Comparison of ENCODE assay signal across 9 cellular contexts in genomic region chr15:40931300-40932142, GRCh38. TPM values are rescaled to one million over a fixed set of nuclear protein-coding genes. Genes with fewer than 3 reads are reported as not detected.
DNase-seq lines count a peak whose midpoint lies in the region; ATAC-seq, FAIRE-seq and TF ChIP-seq lines count a peak whose summit lies in the region.
"Had no signal": no experiment of that assay in that cellular context is flagged by ENCODE, and none has a peak within 500 bp of the region (broad histone marks: within the 10 kb centered on the region; RNA-seq: fewer than 3 reads in every experiment).

No MANE protein-coding gene starts in this region.

- no TSS peak for BruUV-seq in HCT116 (replicated peaks; lab: Mats Ljungman, UMichigan)

- DNase-seq in HCT116 (ENCODE audit: low read depth, low spot score) (no peak), WTC11 (ENCODE audit: low spot score) (no peak), left lung (no peak), smooth muscle cell (lab: John Stamatoyannopoulos, UW; ENCODE audit: unreplicated experiment) (no peak), urothelium cell line (ENCODE audit: low spot score) (no peak), NCI-H510A treated with DMSO at 0.1 percent for 48 hours (lab: John Stamatoyannopoulos, UW) (no peak)
- DNase-seq: GF-D8 had no signal

- H3K9ac ChIP-seq in HCT116 (ENCODE audit: low read length) (peak overlapping the region; percentile 31; the same call in 1 of the 2 replicates), smooth muscle cell (ENCODE audit: low read depth) (no peak overlapping the region)

- H3K79me2 ChIP-seq in HCT116 (ENCODE audit: insufficient read depth, low read length): no peaks in the 10 kb centered on the region
- no peaks in the 10 kb centered on the region for H3K79me2 ChIP-seq in smooth muscle cell (ENCODE audit: low read depth)

- H3K4me2 ChIP-seq in HCT116 (ENCODE audit: low read length): peak overlapping the region; percentile 100
- H3K4me2 ChIP-seq in smooth muscle cell: no peak overlapping the region

- POLR2A ChIA-PET in HCT116 (lab: Charles Lee) (interaction anchor here (0.9 to 4.4 kb wide), 3 partner anchors 22 to 246 kb away, joined by 3 to 48 read pairs (median 3); partner anchors contain the start of gene CHAC1), WTC11 (lab: Charles Lee) (interaction anchor here (1.1 to 8.7 kb wide), 5 partner anchors 10 to 28 kb away, joined by 3 to 73 read pairs (median 17); partner anchors contain the start of gene CHAC1)

- H3K4me3 ChIP-seq in HCT116 (replicated peaks in 1 of 2; ENCODE audit: low read depth in 1 of 2, low read length in 2 of 2) (peak overlapping the region in 1 of 2 experiments; percentile 65; a peak in 1 of 4 replicates), left lung (peak overlapping the region; percentile 48 to 55), smooth muscle cell (peak overlapping the region; percentile 52)

- intact Hi-C loops in HCT116 (cut with micrococcal nuclease) (loop anchor here (5.0 to 10.0 kb wide), 2 partner anchors 91 to 253 kb away; no protein-coding TSS in a partner anchor), left lung (cut with DNase I) (no loop called here)

- no peaks in the 10 kb centered on the region for H3K9me3 Mint-ChIP-seq in WTC11
- H3K9me3 Mint-ChIP-seq: dendritic cell treated with granulocyte-macrophage colony-stimulating factor and Interleukin-4, amounts not matched to agents 40 ng/mL and 50 ng/mL, for 4 days had no signal

- RAD21 ChIA-PET in HCT116 (lab: Charles Lee; ENCODE audit: low non-redundant PET in 1 of 2, low total read pairs in 2 of 2, uncharacterized antibody in 2 of 2, unreplicated experiment in 2 of 2): no interaction called here

- peak overlapping the region; percentile 80 for H3K4me3 Mint-ChIP-seq in WTC11

- peak overlapping the region; percentile 61 for H2AFZ ChIP-seq in HCT116 (ENCODE audit: low read depth, low read length, poor library complexity, severe bottlenecking)
- no peak overlapping the region for H2AFZ ChIP-seq in smooth muscle cell (ENCODE audit: low read depth)

- H4K20me1 ChIP-seq in HCT116 (ENCODE audit: insufficient read depth): no peaks in the 10 kb centered on the region
- H4K20me1 ChIP-seq in smooth muscle cell (ENCODE audit: low read depth): peaks cover 8% of the 10 kb centered on the region

- H3K36me3 Mint-ChIP-seq in WTC11: no peaks in the 10 kb centered on the region

- peaks cover 15% of the 10 kb centered on the region; the same call in 1 of the 2 replicates for H3K27me3 ChIP-seq in HCT116 (ENCODE audit: insufficient read depth, low read length)
- peaks cover 33 to 63% of the 10 kb centered on the region in 2 donors for H3K27me3 ChIP-seq in left lung
- H3K27me3 ChIP-seq in smooth muscle cell (ENCODE audit: low read depth): peaks cover 79% of the 10 kb centered on the region

- no peak for TF ChIP-seq RAD21 in HCT116 (IDR thresholded peaks at IDR 0.05; ENCODE audit: low read depth)

- WGBS in smooth muscle cell (ENCODE audit: low lambda C conversion rate): 85% methylated on average over 16 of the region's 16 CpGs

- no peak overlapping the region for H3K27ac ChIP-seq in HCT116 (ENCODE audit: low read depth, low read length)
- H3K27ac ChIP-seq in left lung: peak overlapping the region; percentile 41 to 45
- no peak overlapping the region for H3K27ac ChIP-seq in smooth muscle cell (ENCODE audit: low read depth)

- FAIRE-seq in urothelium cell line (lab: Jason Lieb, UNC): no peak

- H3K36me3 ChIP-seq in HCT116 (ENCODE audit: control insufficient read depth in 1 of 2, insufficient read depth in 2 of 2, low read length in 2 of 2) (no peaks in the 10 kb centered on the region), left lung (peaks cover 0 to 6% of the 10 kb centered on the region in 2 donors), smooth muscle cell (ENCODE audit: low read depth) (no peaks in the 10 kb centered on the region)

- no peaks in the 10 kb centered on the region for H3F3A ChIP-seq in smooth muscle cell (ENCODE audit: low read depth)

- H3K9me3 ChIP-seq in HCT116 (ENCODE audit: control insufficient read depth in 1 of 2, insufficient read depth in 1 of 2, low read depth in 1 of 2, low read length in 2 of 2) (no peaks in the 10 kb centered on the region), left lung (no peaks in the 10 kb centered on the region), smooth muscle cell (replicated peaks; ENCODE audit: low read depth) (no peaks in the 10 kb centered on the region)

- TF ChIP-seq POLR2A in HCT116 (IDR thresholded peaks at IDR 0.05; ENCODE audit: borderline replicate concordance, extremely low read depth, insufficient read depth, insufficient read length): no peak

- CTCF ChIA-PET in HCT116 (lab: Charles Lee) (interaction anchor here (1.4 to 4.8 kb wide), 5 partner anchors 8 to 253 kb away, joined by 5 to 69 read pairs (median 16); no protein-coding TSS in a partner anchor), WTC11 (lab: Charles Lee) (interaction anchor here (0.5 to 10.6 kb wide), 26 partner anchors 8 to 603 kb away, joined by 3 to 203 read pairs (median 8); partner anchors contain the start of genes CHAC1, RHOV, SPINT1 and VPS18)

- H3K27ac Mint-ChIP-seq in WTC11: no peak overlapping the region
- H3K27ac Mint-ChIP-seq: dendritic cell treated with granulocyte-macrophage colony-stimulating factor and Interleukin-4, amounts not matched to agents 40 ng/mL and 50 ng/mL, for 4 days had no signal

- TF ChIP-seq CTCF in HCT116 (IDR thresholded peaks at IDR 0.05 in 2 of 3, conservative IDR thresholded peaks at IDR 0.05 in 1 of 3; ENCODE audit: borderline replicate concordance in 1 of 3, insufficient read depth in 1 of 3, low read depth in 2 of 3, low read length in 2 of 3) (no peak), WTC11 (IDR thresholded peaks at IDR 0.05) (no peak), left lung (IDR thresholded peaks at IDR 0.05) (no peak), smooth muscle cell (IDR thresholded peaks at IDR 0.05; ENCODE audit: borderline replicate concordance, insufficient read depth, poor library complexity, severe bottlenecking) (no peak)

- ATAC-seq in HCT116 (no peak), WTC11 (no peak), left lung (no peak), esophagus mucosa (no peak)

- H3K27me3 Mint-ChIP-seq in WTC11 (ENCODE audit: low read depth): peaks cover 76% of the 10 kb centered on the region

- no peaks in the 10 kb centered on the region for H3K9me2 ChIP-seq in HCT116 (ENCODE audit: insufficient read depth)

- H3K4me1 ChIP-seq in HCT116 (ENCODE audit: control insufficient read depth in 1 of 2, insufficient read depth in 2 of 2, low read length in 2 of 2) (peaks cover 19 to 41% of the 10 kb centered on the region in 2 experiments), left lung (peaks cover 27 to 95% of the 10 kb centered on the region in 2 donors), smooth muscle cell (ENCODE audit: low read depth) (peaks cover 38% of the 10 kb centered on the region)

- peaks cover 22% of the 10 kb centered on the region for H3K4me1 Mint-ChIP-seq in WTC11

TF ChIP-seq in HCT116, 20 proteins besides CTCF, POLR2A, EP300 and RAD21 (continues in another document):
- TF ChIP-seq POLR2AphosphoS5 (IDR thresholded peaks at IDR 0.05; ENCODE audit: low read depth, low read length): no peak
- TF ChIP-seq, protein P1, sequence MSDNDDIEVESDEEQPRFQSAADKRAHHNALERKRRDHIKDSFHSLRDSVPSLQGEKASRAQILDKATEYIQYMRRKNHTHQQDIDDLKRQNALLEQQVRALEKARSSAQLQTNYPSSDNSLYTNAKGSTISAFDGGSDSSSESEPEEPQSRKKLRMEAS (IDR thresholded peaks at IDR 0.05): no peak
- no peak for TF ChIP-seq ATF3 (IDR thresholded peaks at IDR 0.05)
- TF ChIP-seq SP1 (IDR thresholded peaks at IDR 0.05; ENCODE audit: low read depth): no peak
- TF ChIP-seq TCF7L2 (IDR thresholded peaks at IDR 0.05; ENCODE audit: borderline replicate concordance, extremely low read depth, insufficient read depth, insufficient read length): no peak

TF ChIP-seq in WTC11, 78 proteins besides CTCF, POLR2A, EP300 and RAD21 (continues in another document):
- TF ChIP-seq ZMAT4 (CRISPR knock-in tag; IDR thresholded peaks at IDR 0.05): no peak
- TF ChIP-seq ZNF121 (CRISPR knock-in tag; IDR thresholded peaks at IDR 0.05): no peak
- TF ChIP-seq RELA (CRISPR knock-in tag; IDR thresholded peaks at IDR 0.05; ENCODE audit: borderline replicate concordance): no peak
- TF ChIP-seq NR1H2 (CRISPR knock-in tag; IDR thresholded peaks at IDR 0.05): no peak
- TF ChIP-seq MLX (CRISPR knock-in tag; IDR thresholded peaks at IDR 0.05): no peak

RNA-seq across cellular contexts. Expression of gene DLL4, which starts 2.4 kb away (rescaled TPM):
- total RNA-seq in HCT116 (2021; ENCODE audit: unreplicated experiment) (1.5 TPM), WTC11 (2021) (0.94 to 1.6 TPM (median 1.1 TPM) in 3 replicates), left lung (10 to 100 TPM; 10.4 to 18.1 TPM), smooth muscle cell (0.04 TPM in 1 of 2 replicates, not detected in the other), esophagus mucosa (1.1 TPM)
- 1.0 and 1.2 TPM in 2 replicates for polyA plus RNA-seq in HCT116 (2012)
- 0.37 TPM in 1 of 2 replicates, not detected in the other for polyA plus RNA-seq in smooth muscle cell

RNA-seq across cellular contexts. Expression of gene CHAC1, which starts 21.8 kb away (rescaled TPM):
- total RNA-seq in HCT116 (2021; ENCODE audit: unreplicated experiment) (58.9 TPM), WTC11 (2021) (17.2 to 31.0 TPM (median 17.7 TPM) in 3 replicates), left lung (1 to 10 TPM; 3.5 to 5.8 TPM), smooth muscle cell (25.2 and 29.6 TPM in 2 replicates), esophagus mucosa (31.8 TPM)
- polyA plus RNA-seq in HCT116 (2012): 70.2 and 93.5 TPM in 2 replicates
- 31.5 and 33.6 TPM in 2 replicates for polyA plus RNA-seq in smooth muscle cell

RNA-seq across cellular contexts. Expression of gene VPS18, which starts 37.3 kb away (rescaled TPM):
- total RNA-seq in HCT116 (2021; ENCODE audit: unreplicated experiment): 16.9 TPM
- 9.3 and 10.0 TPM in 2 replicates for polyA plus RNA-seq in HCT116 (2012)
- 22.0 to 27.3 TPM (median 24.1 TPM) in 3 replicates for total RNA-seq in WTC11 (2021)
- total RNA-seq in left lung: 10 to 100 TPM; 26.3 to 29.0 TPM
- 14.2 and 15.4 TPM in 2 replicates for total RNA-seq in smooth muscle cell
- polyA plus RNA-seq in smooth muscle cell: 17.2 and 24.4 TPM in 2 replicates
- 10.9 TPM for total RNA-seq in esophagus mucosa

RNA-seq across cellular contexts. Expression of gene RHOV, which starts 57.5 kb away (rescaled TPM):
- total RNA-seq in HCT116 (2021; ENCODE audit: unreplicated experiment) (6.0 TPM), WTC11 (2021) (5.0 to 5.4 TPM (median 5.1 TPM) in 3 replicates), left lung (1 to 10 TPM in 1 of 2 donors, under 1 TPM in 1; 0.55 to 1.5 TPM), smooth muscle cell (2.9 and 3.3 TPM in 2 replicates), esophagus mucosa (118 TPM)
- 4.2 and 4.5 TPM in 2 replicates for polyA plus RNA-seq in HCT116 (2012)
- 3.0 and 10.3 TPM in 2 replicates for polyA plus RNA-seq in smooth muscle cell

Comparison
In these comparisons a context has a peak if more than half of its experiments do, and no peak if none do; other contexts are left out.
1. H3K27ac ChIP-seq: peak in left lung (2 of 2); none in HCT116 (single experiment) and smooth muscle cell (single experiment).